25 cellular contexts compared by ENCODE assay signal in the genomic region with DNA sequence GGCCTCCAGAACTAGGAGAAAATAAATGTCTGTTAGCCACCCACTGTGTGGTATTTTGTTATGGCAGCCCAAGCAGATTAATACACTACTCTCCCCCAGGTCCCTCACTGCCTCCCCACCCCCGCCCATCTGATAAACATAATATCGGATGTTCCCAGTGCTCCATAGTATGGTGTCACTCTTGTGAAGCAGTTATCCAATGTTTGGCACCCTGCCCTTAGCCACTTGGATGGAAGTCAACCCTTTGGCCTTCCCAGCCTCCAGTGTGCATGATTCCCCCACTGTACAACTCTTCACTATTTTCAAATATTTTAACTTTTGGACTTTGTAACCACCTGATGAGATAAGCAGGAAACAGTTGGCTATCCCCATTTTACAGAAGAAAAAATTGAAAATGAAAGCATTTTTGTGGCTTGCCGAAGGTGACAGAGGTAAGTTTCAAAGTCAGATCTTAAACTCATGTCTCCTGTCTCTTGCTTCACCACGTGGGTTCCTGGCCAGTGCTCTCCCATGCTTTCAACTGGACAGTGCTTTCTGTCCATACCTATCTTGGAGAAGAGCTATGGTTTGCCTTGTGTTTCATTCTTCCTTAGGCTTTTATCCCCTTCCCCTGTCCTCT. TPM values are rescaled to one million over a fixed set of nuclear protein-coding genes. Genes with fewer than 3 reads are reported as not detected.
A peak's percentile ranks its signal among the peaks of the same experiment; 100 is the strongest.
DNase-seq lines count a peak whose midpoint lies in the region; ATAC-seq lines count a peak whose summit lies in the region.
"Had no signal": no experiment of that assay in that cellular context is flagged by ENCODE, and none has a peak within 500 bp of the region (broad histone marks: within the 10 kb centered on the region; RNA-seq: fewer than 3 reads in every experiment).

No MANE protein-coding gene starts in this region.

- H3K4me1 Mint-ChIP-seq in activated T-helper 2 cell treated with anti-CD3 and anti-CD28 coated beads, Interferon-gamma antibody, Interleukin-2, Interleukin-4, amounts not matched to agents 10 μg/mL and 5 μg/mL and 100 μg/mL, durations not matched to agents 14 hours and 24 hours and 36 hours (ENCODE audit: low read depth), result peaks cover 26% of the 10 kb centered on the region

- H3K36me3 Mint-ChIP-seq in activated T-helper 2 cell treated with anti-CD3 and anti-CD28 coated beads, Interferon-gamma antibody, Interleukin-2, Interleukin-4, amounts not matched to agents 10 μg/mL and 5 μg/mL and 100 μg/mL, durations not matched to agents 14 hours and 24 hours and 36 hours (ENCODE audit: low read depth), result peaks cover 14% of the 10 kb centered on the region

- no peak overlapping the region for H3K4me3 Mint-ChIP-seq in activated T-helper 2 cell treated with anti-CD3 and anti-CD28 coated beads, Interferon-gamma antibody, Interleukin-2, Interleukin-4, amounts not matched to agents 10 μg/mL and 5 μg/mL and 100 μg/mL, durations not matched to agents 14 hours and 24 hours and 36 hours (ENCODE audit: low read depth)

- DNase-seq in NCI-H2029 (lab: John Stamatoyannopoulos, UW) (peak; percentile 3), NCI-H2029 treated with DMSO at 0.1 percent for 48 hours (lab: John Stamatoyannopoulos, UW) (no peak), left lobe of liver (ENCODE audit: low spot score) (no peak), dermis blood vessel endothelial cell (no peak), NCI-H2081 treated with DMSO at 0.1 percent for 48 hours (lab: John Stamatoyannopoulos, UW) (no peak)
- no peak for DNase-seq in activated T-helper 2 cell treated with anti-CD3 and anti-CD28 coated beads, Interferon-gamma antibody, Interleukin-2, Interleukin-4, amounts not matched to agents 10 μg/mL and 5 μg/mL and 100 μg/mL, durations not matched to agents 14 hours and 24 hours and 36 hours (ENCODE audit: low spot score)
- no peak for DNase-seq in stimulated activated naive CD4-positive, alpha-beta T cell (lab: John Stamatoyannopoulos, UW)
- DNase-seq: 8988T; activated CD4-positive, CD25-positive, alpha-beta regulatory T cell; activated CD8-positive, alpha-beta memory T cell treated with anti-CD3 and anti-CD28 coated beads, Interleukin-2, amount 50 U/mL, for 4 hours; activated naive CD4-positive, alpha-beta T cell; DMS53; foreskin keratinocyte; GOT3; hypothalamus; kidney; mesenchymal stem cell; naive thymus-derived CD4-positive, alpha-beta T cell; NCI-H2081; NCI-H524; testis had no signal

- H3K9me3 Mint-ChIP-seq in activated T-helper 2 cell treated with anti-CD3 and anti-CD28 coated beads, Interferon-gamma antibody, Interleukin-2, Interleukin-4, amounts not matched to agents 10 μg/mL and 5 μg/mL and 100 μg/mL, durations not matched to agents 14 hours and 24 hours and 36 hours, result peaks cover 25% of the 10 kb centered on the region

- no peaks in the 10 kb centered on the region for H3K27me3 Mint-ChIP-seq in activated T-helper 2 cell treated with anti-CD3 and anti-CD28 coated beads, Interferon-gamma antibody, Interleukin-2, Interleukin-4, amounts not matched to agents 10 μg/mL and 5 μg/mL and 100 μg/mL, durations not matched to agents 14 hours and 24 hours and 36 hours (ENCODE audit: low read depth)
- H3K27me3 Mint-ChIP-seq: naive thymus-derived CD4-positive, alpha-beta T cell; progenitor cell of endocrine pancreas had no signal

- ATAC-seq in HG02798 (IDR thresholded peaks at IDR 0.05; ENCODE audit: poor library complexity, unreplicated experiment), result peak; percentile 51
- ATAC-seq in left lobe of liver, result peak; percentile 67
- ATAC-seq: naive thymus-derived CD4-positive, alpha-beta T cell had no signal

- intact Hi-C loops in activated T-helper 2 cell treated with anti-CD3 and anti-CD28 coated beads, Interferon-gamma antibody, Interleukin-2, Interleukin-4, amounts not matched to agents 10 μg/mL and 5 μg/mL and 100 μg/mL, durations not matched to agents 14 hours and 24 hours and 36 hours (cut with micrococcal nuclease), result no loop called here

- H3K27ac Mint-ChIP-seq in activated T-helper 2 cell treated with anti-CD3 and anti-CD28 coated beads, Interferon-gamma antibody, Interleukin-2, Interleukin-4, amounts not matched to agents 10 μg/mL and 5 μg/mL and 100 μg/mL, durations not matched to agents 14 hours and 24 hours and 36 hours, result peak overlapping the region; percentile 16
- H3K27ac Mint-ChIP-seq: progenitor cell of endocrine pancreas had no signal

RNA-seq across cellular contexts. Expression of gene ALX4, which starts 53.2 kb away (rescaled TPM):
- total RNA-seq in activated T-helper 2 cell treated with anti-CD3 and anti-CD28 coated beads, Interferon-gamma antibody, Interleukin-2, Interleukin-4, amounts not matched to agents 10 μg/mL and 5 μg/mL and 100 μg/mL, durations not matched to agents 14 hours and 24 hours and 36 hours, result not detected in 2 replicates
- total RNA-seq in left lobe of liver, result not detected
- total RNA-seq in dermis blood vessel endothelial cell, result not detected in 2 replicates
- total RNA-seq: foreskin keratinocyte; naive thymus-derived CD4-positive, alpha-beta T cell; OCI-LY7; progenitor cell of endocrine pancreas; T-helper 2 cell treated with Interferon-gamma antibody and Interleukin-4, amounts not matched to agents 100 ng/mL and 5 ng/mL, for 36 hours had no signal
